1 cellular context compared by ENCODE assay signal in genomic region chr1:36458910-36459309, GRCh38.
TF ChIP-seq lines count a peak whose summit lies in the region.

No MANE protein-coding gene starts in this region.

TF ChIP-seq in GM23338, 12 proteins besides CTCF, POLR2A, EP300 and RAD21 (continued from another document):
- TF ChIP-seq ZNF462 (CRISPR knock-in tag; IDR thresholded peaks at IDR 0.05) (no peak), ZNF331 (CRISPR knock-in tag; IDR thresholded peaks at IDR 0.05; ENCODE audit: low read depth) (no peak), ETS1 (IDR thresholded peaks at IDR 0.05) (no peak), ZNF114 (CRISPR knock-in tag; IDR thresholded peaks at IDR 0.05) (no peak), NANOG (IDR thresholded peaks at IDR 0.05; ENCODE audit: borderline replicate concordance) (no peak), CREB1 (CRISPR knock-in tag; IDR thresholded peaks at IDR 0.05; ENCODE audit: low read depth) (no peak), EZH2phosphoT487 (IDR thresholded peaks at IDR 0.05; ENCODE audit: unreplicated experiment) (no peak), POLR2AphosphoS5 (IDR thresholded peaks at IDR 0.05; ENCODE audit: low read depth) (no peak), REST (IDR thresholded peaks at IDR 0.05; ENCODE audit: unreplicated experiment) (no peak), STAT1 (IDR thresholded peaks at IDR 0.05; ENCODE audit: unreplicated experiment) (no peak), JUNB (IDR thresholded peaks at IDR 0.05; ENCODE audit: unreplicated experiment) (no peak)
